Comparison of ENCODE assay signal across 1 cellular context in genomic region chr19:44848805-44849457, GRCh38.
TF ChIP-seq lines count a peak whose summit lies in the region.

No MANE protein-coding gene starts in this region.

TF ChIP-seq in HepG2, 621 proteins besides CTCF, POLR2A, EP300 and RAD21 (continues in another document):
- TF ChIP-seq SKIL (CRISPR knock-in tag; IDR thresholded peaks at IDR 0.05; ENCODE audit: borderline replicate concordance): peak; percentile 30; the same call in 1 of the 2 replicates
- TF ChIP-seq PATZ1 (CRISPR knock-in tag; IDR thresholded peaks at IDR 0.05): peak; percentile 47
- peak; percentile 57; the same call in 1 of the 2 replicates for TF ChIP-seq ZNF281 (CRISPR knock-in tag; IDR thresholded peaks at IDR 0.05; ENCODE audit: borderline replicate concordance)
- no peak for TF ChIP-seq ZNF160 (CRISPR knock-in tag; IDR thresholded peaks at IDR 0.05)
- no peak for TF ChIP-seq FOXO4 (CRISPR knock-in tag; conservative IDR thresholded peaks at IDR 0.05)
- TF ChIP-seq POGK (CRISPR knock-in tag; conservative IDR thresholded peaks at IDR 0.05): no peak
- TF ChIP-seq ZNF407 (CRISPR knock-in tag; IDR thresholded peaks at IDR 0.05; ENCODE audit: not compliant biosample characterization): no peak
- TF ChIP-seq RBM39 (IDR thresholded peaks at IDR 0.05; ENCODE audit: low read depth, low read length, poor library complexity, severe bottlenecking): no peak
- TF ChIP-seq ZHX2 (IDR thresholded peaks at IDR 0.05; ENCODE audit: low read depth): no peak
- no peak for TF ChIP-seq ZHX2 (CRISPR knock-in tag; IDR thresholded peaks at IDR 0.05; ENCODE audit: borderline replicate concordance)
- TF ChIP-seq THAP7 (CRISPR knock-in tag; IDR thresholded peaks at IDR 0.05): no peak
- TF ChIP-seq IRF9 (CRISPR knock-in tag; IDR thresholded peaks at IDR 0.05; ENCODE audit: borderline replicate concordance): 0 out of 2 replicates have a peak, but pooled peaks have one; percentile 24
- TF ChIP-seq ZNF83 (CRISPR knock-in tag; IDR thresholded peaks at IDR 0.05; ENCODE audit: borderline replicate concordance): no peak
